ENCODE assay signal across 19 cellular contexts in the genomic region with DNA sequence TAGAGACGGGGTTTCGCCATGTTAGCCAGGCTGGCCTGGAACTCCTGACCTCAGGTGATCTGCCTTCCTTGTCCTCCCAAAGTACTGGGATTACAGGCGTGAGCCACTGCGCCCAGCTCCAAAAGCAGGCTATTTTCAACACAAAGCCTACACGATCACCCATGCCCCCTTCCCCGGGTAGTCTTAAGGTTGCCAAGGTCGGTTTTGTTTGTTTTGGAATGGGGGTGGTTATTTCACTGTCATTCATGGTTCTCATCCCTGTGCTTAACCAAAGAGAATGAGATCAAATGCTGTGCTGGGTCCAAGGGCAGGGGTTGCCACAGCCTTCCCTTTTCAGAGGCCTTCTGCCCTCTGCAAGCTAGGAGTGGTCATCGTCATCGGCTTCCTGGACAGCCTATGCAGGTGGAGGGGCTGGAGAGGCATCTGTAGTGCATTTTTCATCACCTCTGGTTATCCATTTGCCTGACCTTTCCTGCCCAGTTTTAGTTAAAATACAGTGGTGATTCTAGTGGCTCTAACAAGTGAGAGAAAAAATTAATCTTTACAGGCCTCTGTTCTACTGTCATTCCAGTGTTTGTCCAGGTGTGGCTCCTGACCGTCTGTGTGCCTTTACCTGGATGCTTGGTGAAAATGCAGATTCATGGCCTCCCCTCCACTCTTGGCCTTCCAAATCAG.
"Had no signal": no experiment of that assay in that cellular context is flagged by ENCODE, and none has a peak within 500 bp of the region (broad histone marks: within the 10 kb centered on the region; RNA-seq: fewer than 3 reads in every experiment).

No MANE protein-coding gene starts in this region.

- ATAC-seq: body of pancreas; gastrocnemius medialis; mucosa of descending colon; psoas muscle; stimulated activated naive CD8-positive, alpha-beta T cell treated with anti-CD3 and anti-CD28 coated beads, Interleukin-15, Interleukin-2, amounts not matched to agents 100 U/mL and 50 U/mL, for 24 hours had no signal

- H3K9me3 Mint-ChIP-seq: activated B cell treated with CpG ODN at 0.5 μM for 24 hours; activated naive CD4-positive, alpha-beta T cell treated with anti-CD3 and anti-CD28 coated beads, Interleukin-2, amount 50 U/mL, for 24 hours had no signal

- H3K4me3 ChIP-seq: body of pancreas, esophagus muscularis mucosa, gastrocnemius medialis, mucosa of descending colon, ovary, psoas muscle, right atrium auricular region had no signal

- H3K36me3 ChIP-seq: ovary had no signal

- H3K27ac ChIP-seq: body of pancreas, esophagus muscularis mucosa, gastrocnemius medialis, ovary, psoas muscle, right atrium auricular region had no signal

- H3K9me3 ChIP-seq: body of pancreas, esophagus muscularis mucosa, gastrocnemius medialis, mucosa of descending colon, ovary, psoas muscle, right atrium auricular region had no signal

- H3K27me3 Mint-ChIP-seq: activated B cell treated with CpG ODN at 0.5 μM for 24 hours; activated naive CD4-positive, alpha-beta T cell treated with anti-CD3 and anti-CD28 coated beads, Interleukin-2, amount 50 U/mL, for 24 hours had no signal

- H3K27ac Mint-ChIP-seq: activated B cell treated with CpG ODN at 0.5 μM for 24 hours; activated naive CD4-positive, alpha-beta T cell treated with anti-CD3 and anti-CD28 coated beads, Interleukin-2, amount 50 U/mL, for 24 hours had no signal

- H3K4me3 Mint-ChIP-seq: activated B cell treated with CpG ODN at 0.5 μM for 24 hours; activated naive CD4-positive, alpha-beta T cell treated with anti-CD3 and anti-CD28 coated beads, Interleukin-2, amount 50 U/mL, for 24 hours had no signal

- DNase-seq: activated B cell treated with CpG ODN at 0.5 μM for 24 hours; activated CD4-positive, alpha-beta T cell treated with anti-CD3 and anti-CD28 coated beads for 4 hours; activated CD4-positive, alpha-beta T cell treated with anti-CD3 and anti-CD28 coated beads, Interleukin-2, amount 50 U/mL, for 48 hours; activated gamma-delta T cell treated with Interleukin-2 at 50 U/mL for 16 hours; activated T-cell treated with anti-CD3 and anti-CD28 coated beads, Interleukin-2, amount 50 U/mL, for 1 hour; anterior cingulate cortex; gastrocnemius medialis; hippocampal formation; mesenchymal stem cell; mucosa of descending colon; ovary; psoas muscle; stimulated activated CD4-positive, alpha-beta T cell treated with anti-CD3 and anti-CD28 coated beads, Interleukin-4, amount 100 ng/mL, for 24 hours; stimulated activated naive CD8-positive, alpha-beta T cell treated with anti-CD3 and anti-CD28 coated beads, Interleukin-15, Interleukin-2, amounts not matched to agents 100 U/mL and 50 U/mL, for 24 hours; T1000 had no signal

- H3K27me3 ChIP-seq: body of pancreas, esophagus muscularis mucosa, gastrocnemius medialis, ovary, right atrium auricular region had no signal
